1 cellular context compared by ENCODE assay signal in genomic region chr17:30000755-30001257, GRCh38.
TF ChIP-seq lines count a peak whose summit lies in the region.

No MANE protein-coding gene starts in this region.

TF ChIP-seq in GM23338, 12 proteins besides CTCF, POLR2A, EP300 and RAD21 (continued from another document):
- TF ChIP-seq ZNF462 (CRISPR knock-in tag; IDR thresholded peaks at IDR 0.05) (no peak), NANOG (IDR thresholded peaks at IDR 0.05; ENCODE audit: borderline replicate concordance) (no peak), CREB1 (CRISPR knock-in tag; IDR thresholded peaks at IDR 0.05; ENCODE audit: low read depth) (no peak), STAT1 (IDR thresholded peaks at IDR 0.05; ENCODE audit: unreplicated experiment) (no peak)
